In the genomic region with DNA sequence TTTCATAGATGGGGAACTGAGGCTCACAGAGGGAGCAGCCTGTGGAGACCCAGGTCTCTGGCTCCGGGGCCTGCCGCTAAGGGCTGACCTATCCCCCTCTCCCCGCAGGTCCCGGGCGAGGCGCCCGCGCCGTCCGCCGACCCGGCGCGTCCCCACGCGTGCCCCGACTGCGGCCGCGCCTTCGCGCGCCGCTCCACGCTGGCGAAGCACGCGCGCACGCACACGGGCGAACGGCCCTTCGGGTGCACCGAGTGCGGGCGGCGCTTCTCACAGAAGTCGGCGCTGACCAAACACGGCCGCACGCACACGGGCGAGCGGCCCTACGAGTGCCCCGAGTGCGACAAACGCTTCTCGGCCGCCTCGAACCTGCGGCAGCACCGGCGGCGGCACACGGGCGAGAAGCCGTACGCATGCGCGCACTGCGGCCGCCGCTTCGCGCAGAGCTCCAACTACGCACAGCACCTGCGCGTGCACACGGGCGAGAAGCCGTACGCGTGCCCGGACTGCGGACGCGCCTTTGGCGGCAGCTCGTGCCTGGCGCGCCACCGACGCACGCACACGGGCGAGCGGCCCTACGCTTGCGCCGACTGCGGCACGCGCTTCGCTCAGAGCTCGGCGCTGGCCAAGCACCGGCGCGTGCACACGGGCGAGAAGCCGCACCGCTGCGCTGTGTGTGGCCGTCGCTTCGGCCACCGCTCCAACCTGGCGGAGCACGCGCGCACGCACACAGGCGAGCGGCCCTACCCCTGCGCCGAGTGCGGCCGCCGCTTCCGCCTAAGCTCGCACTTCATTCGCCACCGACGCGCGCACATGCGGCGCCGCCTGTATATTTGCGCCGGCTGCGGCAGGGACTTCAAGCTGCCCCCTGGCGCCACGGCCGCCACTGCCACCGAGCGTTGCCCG, we compare ENCODE assay signal across 1 cellular context.
TF ChIP-seq lines count a peak whose summit lies in the region.

No MANE protein-coding gene starts in this region.

TF ChIP-seq in A549, 52 proteins besides CTCF, POLR2A, EP300 and RAD21:
- TF ChIP-seq HOXB5 (CRISPR knock-in tag; IDR thresholded peaks at IDR 0.05), result peak; percentile 77; the same call in 1 of the 2 replicates
- peak; percentile 38; the same call in 1 of the 2 replicates for TF ChIP-seq GATA3 (IDR thresholded peaks at IDR 0.05; ENCODE audit: borderline replicate concordance)
- TF ChIP-seq, protein P1, sequence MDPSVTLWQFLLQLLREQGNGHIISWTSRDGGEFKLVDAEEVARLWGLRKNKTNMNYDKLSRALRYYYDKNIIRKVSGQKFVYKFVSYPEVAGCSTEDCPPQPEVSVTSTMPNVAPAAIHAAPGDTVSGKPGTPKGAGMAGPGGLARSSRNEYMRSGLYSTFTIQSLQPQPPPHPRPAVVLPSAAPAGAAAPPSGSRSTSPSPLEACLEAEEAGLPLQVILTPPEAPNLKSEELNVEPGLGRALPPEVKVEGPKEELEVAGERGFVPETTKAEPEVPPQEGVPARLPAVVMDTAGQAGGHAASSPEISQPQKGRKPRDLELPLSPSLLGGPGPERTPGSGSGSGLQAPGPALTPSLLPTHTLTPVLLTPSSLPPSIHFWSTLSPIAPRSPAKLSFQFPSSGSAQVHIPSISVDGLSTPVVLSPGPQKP (IDR thresholded peaks at IDR 0.05; ENCODE audit: low read depth, low read length), result no peak
- peak; percentile 97; the same call in 1 of the 2 replicates for TF ChIP-seq RNF2 (IDR thresholded peaks at IDR 0.05; ENCODE audit: borderline replicate concordance, low read depth)
- TF ChIP-seq, protein P2, sequence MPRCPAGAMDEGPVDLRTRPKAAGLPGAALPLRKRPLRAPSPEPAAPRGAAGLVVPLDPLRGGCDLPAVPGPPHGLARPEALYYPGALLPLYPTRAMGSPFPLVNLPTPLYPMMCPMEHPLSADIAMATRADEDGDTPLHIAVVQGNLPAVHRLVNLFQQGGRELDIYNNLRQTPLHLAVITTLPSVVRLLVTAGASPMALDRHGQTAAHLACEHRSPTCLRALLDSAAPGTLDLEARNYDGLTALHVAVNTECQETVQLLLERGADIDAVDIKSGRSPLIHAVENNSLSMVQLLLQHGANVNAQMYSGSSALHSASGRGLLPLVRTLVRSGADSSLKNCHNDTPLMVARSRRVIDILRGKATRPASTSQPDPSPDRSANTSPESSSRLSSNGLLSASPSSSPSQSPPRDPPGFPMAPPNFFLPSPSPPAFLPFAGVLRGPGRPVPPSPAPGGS (IDR thresholded peaks at IDR 0.05), result 0 out of 3 replicates have a peak, but pooled peaks have one; percentile 35
- peak; percentile 42; the same call in 2 of the 3 replicates for TF ChIP-seq SMC3 (IDR thresholded peaks at IDR 0.05)
- no peak for TF ChIP-seq CEBPB (IDR thresholded peaks at IDR 0.05)
- TF ChIP-seq, protein P3, sequence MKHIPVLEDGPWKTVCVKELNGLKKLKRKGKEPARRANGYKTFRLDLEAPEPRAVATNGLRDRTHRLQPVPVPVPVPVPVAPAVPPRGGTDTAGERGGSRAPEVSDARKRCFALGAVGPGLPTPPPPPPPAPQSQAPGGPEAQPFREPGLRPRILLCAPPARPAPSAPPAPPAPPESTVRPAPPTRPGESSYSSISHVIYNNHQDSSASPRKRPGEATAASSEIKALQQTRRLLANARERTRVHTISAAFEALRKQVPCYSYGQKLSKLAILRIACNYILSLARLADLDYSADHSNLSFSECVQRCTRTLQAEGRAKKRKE (CRISPR knock-in tag; IDR thresholded peaks at IDR 0.05; ENCODE audit: low read depth), result no peak; the same call in 1 of the 2 replicates
- no peak for TF ChIP-seq HOXA7 (CRISPR knock-in tag; IDR thresholded peaks at IDR 0.05)
- TF ChIP-seq, protein P4, sequence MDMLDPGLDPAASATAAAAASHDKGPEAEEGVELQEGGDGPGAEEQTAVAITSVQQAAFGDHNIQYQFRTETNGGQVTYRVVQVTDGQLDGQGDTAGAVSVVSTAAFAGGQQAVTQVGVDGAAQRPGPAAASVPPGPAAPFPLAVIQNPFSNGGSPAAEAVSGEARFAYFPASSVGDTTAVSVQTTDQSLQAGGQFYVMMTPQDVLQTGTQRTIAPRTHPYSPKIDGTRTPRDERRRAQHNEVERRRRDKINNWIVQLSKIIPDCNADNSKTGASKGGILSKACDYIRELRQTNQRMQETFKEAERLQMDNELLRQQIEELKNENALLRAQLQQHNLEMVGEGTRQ (IDR thresholded peaks at IDR 0.05), result no peak
- TF ChIP-seq NR3C1 (IDR thresholded peaks at IDR 0.05), result no peak
- TF ChIP-seq CHD2 (IDR thresholded peaks at IDR 0.05; ENCODE audit: low read length, partially characterized antibody), result no peak
- TF ChIP-seq, protein P5, sequence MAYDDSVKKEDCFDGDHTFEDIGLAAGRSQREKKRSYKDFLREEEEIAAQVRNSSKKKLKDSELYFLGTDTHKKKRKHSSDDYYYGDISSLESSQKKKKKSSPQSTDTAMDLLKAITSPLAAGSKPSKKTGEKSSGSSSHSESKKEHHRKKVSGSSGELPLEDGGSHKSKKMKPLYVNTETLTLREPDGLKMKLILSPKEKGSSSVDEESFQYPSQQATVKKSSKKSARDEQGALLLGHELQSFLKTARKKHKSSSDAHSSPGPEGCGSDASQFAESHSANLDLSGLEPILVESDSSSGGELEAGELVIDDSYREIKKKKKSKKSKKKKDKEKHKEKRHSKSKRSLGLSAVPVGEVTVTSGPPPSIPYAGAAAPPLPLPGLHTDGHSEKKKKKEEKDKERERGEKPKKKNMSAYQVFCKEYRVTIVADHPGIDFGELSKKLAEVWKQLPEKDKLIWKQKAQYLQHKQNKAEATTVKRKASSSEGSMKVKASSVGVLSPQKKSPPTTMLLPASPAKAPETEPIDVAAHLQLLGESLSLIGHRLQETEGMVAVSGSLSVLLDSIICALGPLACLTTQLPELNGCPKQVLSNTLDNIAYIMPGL (CRISPR knock-in tag; IDR thresholded peaks at IDR 0.05; ENCODE audit: borderline replicate concordance), result no peak
- TF ChIP-seq HEYL (CRISPR knock-in tag; IDR thresholded peaks at IDR 0.05), result no peak
- TF ChIP-seq RFX5 (IDR thresholded peaks at IDR 0.05), result 0 out of 2 replicates have a peak, but pooled peaks have one; percentile 34
- TF ChIP-seq FOXS1 (CRISPR knock-in tag; IDR thresholded peaks at IDR 0.05), result no peak
- TF ChIP-seq ZNF302 (CRISPR knock-in tag; IDR thresholded peaks at IDR 0.05), result no peak
- TF ChIP-seq HOXB13 (CRISPR knock-in tag; IDR thresholded peaks at IDR 0.05; ENCODE audit: low read depth), result no peak
- TF ChIP-seq, protein P6, sequence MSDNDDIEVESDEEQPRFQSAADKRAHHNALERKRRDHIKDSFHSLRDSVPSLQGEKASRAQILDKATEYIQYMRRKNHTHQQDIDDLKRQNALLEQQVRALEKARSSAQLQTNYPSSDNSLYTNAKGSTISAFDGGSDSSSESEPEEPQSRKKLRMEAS (IDR thresholded peaks at IDR 0.05), result peak; percentile 90
- no peak for TF ChIP-seq EHMT2 (IDR thresholded peaks at IDR 0.05; ENCODE audit: low read depth)
- TF ChIP-seq JUN (IDR thresholded peaks at IDR 0.05), result peak; percentile 26 to 44; a peak in 3 of 5 replicates
- no peak for TF ChIP-seq SREBF2 (IDR thresholded peaks at IDR 0.05)
- no peak for TF ChIP-seq ESRRA (IDR thresholded peaks at IDR 0.05; ENCODE audit: borderline replicate concordance, low read length)
- TF ChIP-seq CBX8 (IDR thresholded peaks at IDR 0.05), result no peak
- TF ChIP-seq KDM5A (IDR thresholded peaks at IDR 0.05), result no peak
- TF ChIP-seq CBX2 (IDR thresholded peaks at IDR 0.05; ENCODE audit: borderline replicate concordance, low read depth), result no peak
- no peak for TF ChIP-seq JUNB (IDR thresholded peaks at IDR 0.05)
- peak; percentile 55; the same call in 1 of the 2 replicates for TF ChIP-seq KDM1A (IDR thresholded peaks at IDR 0.05; ENCODE audit: low read depth)
- no peak for TF ChIP-seq ZC3H11A (IDR thresholded peaks at IDR 0.05)
- TF ChIP-seq CHD4 (IDR thresholded peaks at IDR 0.05; ENCODE audit: borderline replicate concordance), result no peak
- TF ChIP-seq MAFK (IDR thresholded peaks at IDR 0.05; ENCODE audit: partially characterized antibody), result no peak
- TF ChIP-seq, protein P7, sequence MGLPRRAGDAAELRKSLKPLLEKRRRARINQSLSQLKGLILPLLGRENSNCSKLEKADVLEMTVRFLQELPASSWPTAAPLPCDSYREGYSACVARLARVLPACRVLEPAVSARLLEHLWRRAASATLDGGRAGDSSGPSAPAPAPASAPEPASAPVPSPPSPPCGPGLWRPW (IDR thresholded peaks at IDR 0.05), result no peak
- TF ChIP-seq TP53 (CRISPR knock-in tag; IDR thresholded peaks at IDR 0.05), result peak; percentile 77
- TF ChIP-seq FOSL2 (IDR thresholded peaks at IDR 0.05), result no peak
- no peak for TF ChIP-seq FOSL2 (CRISPR knock-in tag; IDR thresholded peaks at IDR 0.05)
- no peak; the same call in none of the 2 replicates for TF ChIP-seq TFCP2L1 (CRISPR knock-in tag; IDR thresholded peaks at IDR 0.05)
- no peak for TF ChIP-seq ZSCAN20 (CRISPR knock-in tag; IDR thresholded peaks at IDR 0.05)
- no peak for TF ChIP-seq NFE2L2 (conservative IDR thresholded peaks at IDR 0.05; ENCODE audit: low read length)
- no peak for TF ChIP-seq HDAC2 (IDR thresholded peaks at IDR 0.05)
- peak; percentile 93 for TF ChIP-seq MYC (IDR thresholded peaks at IDR 0.05; ENCODE audit: borderline replicate concordance, low read length)
- TF ChIP-seq, protein P8, sequence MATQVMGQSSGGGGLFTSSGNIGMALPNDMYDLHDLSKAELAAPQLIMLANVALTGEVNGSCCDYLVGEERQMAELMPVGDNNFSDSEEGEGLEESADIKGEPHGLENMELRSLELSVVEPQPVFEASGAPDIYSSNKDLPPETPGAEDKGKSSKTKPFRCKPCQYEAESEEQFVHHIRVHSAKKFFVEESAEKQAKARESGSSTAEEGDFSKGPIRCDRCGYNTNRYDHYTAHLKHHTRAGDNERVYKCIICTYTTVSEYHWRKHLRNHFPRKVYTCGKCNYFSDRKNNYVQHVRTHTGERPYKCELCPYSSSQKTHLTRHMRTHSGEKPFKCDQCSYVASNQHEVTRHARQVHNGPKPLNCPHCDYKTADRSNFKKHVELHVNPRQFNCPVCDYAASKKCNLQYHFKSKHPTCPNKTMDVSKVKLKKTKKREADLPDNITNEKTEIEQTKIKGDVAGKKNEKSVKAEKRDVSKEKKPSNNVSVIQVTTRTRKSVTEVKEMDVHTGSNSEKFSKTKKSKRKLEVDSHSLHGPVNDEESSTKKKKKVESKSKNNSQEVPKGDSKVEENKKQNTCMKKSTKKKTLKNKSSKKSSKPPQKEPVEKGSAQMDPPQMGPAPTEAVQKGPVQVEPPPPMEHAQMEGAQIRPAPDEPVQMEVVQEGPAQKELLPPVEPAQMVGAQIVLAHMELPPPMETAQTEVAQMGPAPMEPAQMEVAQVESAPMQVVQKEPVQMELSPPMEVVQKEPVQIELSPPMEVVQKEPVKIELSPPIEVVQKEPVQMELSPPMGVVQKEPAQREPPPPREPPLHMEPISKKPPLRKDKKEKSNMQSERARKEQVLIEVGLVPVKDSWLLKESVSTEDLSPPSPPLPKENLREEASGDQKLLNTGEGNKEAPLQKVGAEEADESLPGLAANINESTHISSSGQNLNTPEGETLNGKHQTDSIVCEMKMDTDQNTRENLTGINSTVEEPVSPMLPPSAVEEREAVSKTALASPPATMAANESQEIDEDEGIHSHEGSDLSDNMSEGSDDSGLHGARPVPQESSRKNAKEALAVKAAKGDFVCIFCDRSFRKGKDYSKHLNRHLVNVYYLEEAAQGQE (IDR thresholded peaks at IDR 0.05), result no peak; the same call in 1 of the 2 replicates
- TF ChIP-seq FOSB (CRISPR knock-in tag; IDR thresholded peaks at IDR 0.05), result no peak
- peak; percentile 83 for TF ChIP-seq BHLHE40 (IDR thresholded peaks at IDR 0.05; ENCODE audit: low read depth, low read length)
- peak; percentile 16 for TF ChIP-seq ZFP36 (IDR thresholded peaks at IDR 0.05; ENCODE audit: borderline replicate concordance, partially characterized antibody)
- no peak for TF ChIP-seq POLR2AphosphoS2 (conservative IDR thresholded peaks at IDR 0.05; ENCODE audit: low read length)
- TF ChIP-seq NPAS2 (CRISPR knock-in tag; IDR thresholded peaks at IDR 0.05; ENCODE audit: borderline replicate concordance), result peak; percentile 66; the same call in 1 of the 2 replicates
- TF ChIP-seq PHF8 (IDR thresholded peaks at IDR 0.05; ENCODE audit: borderline replicate concordance, low read depth), result no peak
- TF ChIP-seq, protein P9, sequence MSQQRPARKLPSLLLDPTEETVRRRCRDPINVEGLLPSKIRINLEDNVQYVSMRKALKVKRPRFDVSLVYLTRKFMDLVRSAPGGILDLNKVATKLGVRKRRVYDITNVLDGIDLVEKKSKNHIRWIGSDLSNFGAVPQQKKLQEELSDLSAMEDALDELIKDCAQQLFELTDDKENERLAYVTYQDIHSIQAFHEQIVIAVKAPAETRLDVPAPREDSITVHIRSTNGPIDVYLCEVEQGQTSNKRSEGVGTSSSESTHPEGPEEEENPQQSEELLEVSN (IDR thresholded peaks at IDR 0.05; ENCODE audit: borderline replicate concordance, low read depth), result peak; percentile 64
- no peak for TF ChIP-seq MAZ (IDR thresholded peaks at IDR 0.05; ENCODE audit: borderline replicate concordance, low read depth, low read length)
- no peak for TF ChIP-seq RCOR1 (IDR thresholded peaks at IDR 0.05; ENCODE audit: low read depth, low read length)
- peak; percentile 74; the same call in 1 of the 2 replicates for TF ChIP-seq EHF (CRISPR knock-in tag; IDR thresholded peaks at IDR 0.05)
- TF ChIP-seq RARB (CRISPR knock-in tag; IDR thresholded peaks at IDR 0.05), result no peak
- TF ChIP-seq, protein P10, sequence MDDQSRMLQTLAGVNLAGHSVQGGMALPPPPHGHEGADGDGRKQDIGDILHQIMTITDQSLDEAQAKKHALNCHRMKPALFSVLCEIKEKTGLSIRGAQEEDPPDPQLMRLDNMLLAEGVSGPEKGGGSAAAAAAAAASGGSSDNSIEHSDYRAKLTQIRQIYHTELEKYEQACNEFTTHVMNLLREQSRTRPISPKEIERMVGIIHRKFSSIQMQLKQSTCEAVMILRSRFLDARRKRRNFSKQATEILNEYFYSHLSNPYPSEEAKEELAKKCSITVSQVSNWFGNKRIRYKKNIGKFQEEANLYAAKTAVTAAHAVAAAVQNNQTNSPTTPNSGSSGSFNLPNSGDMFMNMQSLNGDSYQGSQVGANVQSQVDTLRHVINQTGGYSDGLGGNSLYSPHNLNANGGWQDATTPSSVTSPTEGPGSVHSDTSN (IDR thresholded peaks at IDR 0.05), result peak; percentile 59
